Comparison of ENCODE assay signal across 1 cellular context in the genomic region with DNA sequence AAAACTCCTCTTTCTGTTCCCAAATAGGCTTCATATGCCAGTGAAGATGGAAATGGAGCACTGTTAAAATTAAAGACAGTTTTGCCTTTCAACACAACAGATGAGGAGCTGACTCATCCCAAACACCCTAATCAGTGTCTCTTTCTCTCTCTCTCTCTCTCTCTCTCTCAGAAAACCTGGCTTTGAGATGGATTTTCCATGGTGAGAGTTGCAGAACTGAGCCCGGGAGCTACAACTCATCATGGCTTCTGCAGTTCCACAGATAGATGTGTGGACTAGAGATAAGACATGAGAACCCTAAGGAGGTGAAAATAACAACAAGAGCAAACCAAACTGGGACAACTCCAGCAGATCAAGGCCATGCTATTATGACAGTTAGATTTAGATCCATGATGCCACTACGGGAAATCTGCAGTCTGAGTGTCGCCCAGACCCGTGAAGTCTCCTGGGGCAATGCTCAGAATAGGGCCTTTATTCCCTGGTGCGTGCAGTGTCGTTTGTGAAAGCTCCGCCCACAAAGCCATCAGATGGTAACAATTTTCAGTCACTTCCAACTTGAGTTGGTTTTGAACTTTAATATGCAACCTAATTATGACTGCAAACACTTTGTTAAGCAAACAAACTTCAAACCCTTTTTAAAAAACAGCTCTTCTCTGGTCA.
A peak's percentile ranks its signal among the peaks of the same experiment; 100 is the strongest.
TF ChIP-seq lines count a peak whose summit lies in the region.

No MANE protein-coding gene starts in this region.

TF ChIP-seq in K562, 482 proteins besides CTCF, POLR2A, EP300 and RAD21 (continued from another document and continues in another):
- TF ChIP-seq THAP12 (CRISPR knock-in tag; IDR thresholded peaks at IDR 0.05) (no peak), ZNF407 (IDR thresholded peaks at IDR 0.05; ENCODE audit: low read depth) (no peak), ZBTB17 (CRISPR knock-in tag; IDR thresholded peaks at IDR 0.05) (no peak; the same call in 1 of the 2 replicates), MTA1 (IDR thresholded peaks at IDR 0.05; ENCODE audit: borderline replicate concordance) (0 out of 2 replicates have a peak, but pooled peaks have one; percentile 23), MCM7 (IDR thresholded peaks at IDR 0.05) (no peak), RNF219 (CRISPR knock-in tag; IDR thresholded peaks at IDR 0.05) (no peak), TAF7 (tag; IDR thresholded peaks at IDR 0.05) (no peak), ZNF124 (CRISPR knock-in tag; IDR thresholded peaks at IDR 0.05) (no peak), ZNF408 (CRISPR knock-in tag; IDR thresholded peaks at IDR 0.05; ENCODE audit: low read depth) (no peak), ID3 (CRISPR knock-in tag; IDR thresholded peaks at IDR 0.05) (no peak), ID3 (tag; IDR thresholded peaks at IDR 0.05) (no peak), NFIX (CRISPR knock-in tag; IDR thresholded peaks at IDR 0.05; ENCODE audit: low read depth) (no peak), KDM5B (IDR thresholded peaks at IDR 0.05; ENCODE audit: insufficient replicate concordance, low read depth, low read length) (no peak), HDAC8 (tag; IDR thresholded peaks at IDR 0.05) (no peak), NFE2L1 (tag; IDR thresholded peaks at IDR 0.05; ENCODE audit: borderline replicate concordance, low read depth) (no peak; the same call in 1 of the 2 replicates), GTF2B (IDR thresholded peaks at IDR 0.05; ENCODE audit: extremely low read depth, insufficient read length) (no peak), CBX8 (IDR thresholded peaks at IDR 0.05; ENCODE audit: borderline replicate concordance, extremely low read depth, low read depth, low read length, poor library complexity, severe bottlenecking) (no peak), CHD4 (IDR thresholded peaks at IDR 0.05; ENCODE audit: insufficient read depth, insufficient replicate concordance, low read depth, low read length, poor library complexity, severe bottlenecking) (no peak), SMARCC2 (IDR thresholded peaks at IDR 0.05; ENCODE audit: low read depth) (peak; percentile 72; the same call in 1 of the 2 replicates), MTA2 (IDR thresholded peaks at IDR 0.05; ENCODE audit: low read depth) (peak; percentile 58), AFF4 (CRISPR knock-in tag; IDR thresholded peaks at IDR 0.05) (0 out of 2 replicates have a peak, but pooled peaks have one; percentile 30), HDAC1 (IDR thresholded peaks at IDR 0.05) (peak in 1 of 2 experiments; percentile 49; a peak in 1 of 4 replicates), KHSRP (IDR thresholded peaks at IDR 0.05) (no peak), ETV5 (CRISPR knock-in tag; IDR thresholded peaks at IDR 0.05; ENCODE audit: low read depth) (no peak), POU5F1 (IDR thresholded peaks at IDR 0.05; ENCODE audit: borderline replicate concordance, low read depth, low read length, partially characterized antibody) (no peak), NR2C1 (IDR thresholded peaks at IDR 0.05) (no peak), NR2C1 (tag; IDR thresholded peaks at IDR 0.05) (0 out of 2 replicates have a peak, but pooled peaks have one; percentile 35)
- TF ChIP-seq, protein P1, sequence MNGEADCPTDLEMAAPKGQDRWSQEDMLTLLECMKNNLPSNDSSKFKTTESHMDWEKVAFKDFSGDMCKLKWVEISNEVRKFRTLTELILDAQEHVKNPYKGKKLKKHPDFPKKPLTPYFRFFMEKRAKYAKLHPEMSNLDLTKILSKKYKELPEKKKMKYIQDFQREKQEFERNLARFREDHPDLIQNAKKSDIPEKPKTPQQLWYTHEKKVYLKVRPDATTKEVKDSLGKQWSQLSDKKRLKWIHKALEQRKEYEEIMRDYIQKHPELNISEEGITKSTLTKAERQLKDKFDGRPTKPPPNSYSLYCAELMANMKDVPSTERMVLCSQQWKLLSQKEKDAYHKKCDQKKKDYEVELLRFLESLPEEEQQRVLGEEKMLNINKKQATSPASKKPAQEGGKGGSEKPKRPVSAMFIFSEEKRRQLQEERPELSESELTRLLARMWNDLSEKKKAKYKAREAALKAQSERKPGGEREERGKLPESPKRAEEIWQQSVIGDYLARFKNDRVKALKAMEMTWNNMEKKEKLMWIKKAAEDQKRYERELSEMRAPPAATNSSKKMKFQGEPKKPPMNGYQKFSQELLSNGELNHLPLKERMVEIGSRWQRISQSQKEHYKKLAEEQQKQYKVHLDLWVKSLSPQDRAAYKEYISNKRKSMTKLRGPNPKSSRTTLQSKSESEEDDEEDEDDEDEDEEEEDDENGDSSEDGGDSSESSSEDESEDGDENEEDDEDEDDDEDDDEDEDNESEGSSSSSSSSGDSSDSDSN (IDR thresholded peaks at IDR 0.05; ENCODE audit: borderline replicate concordance in 1 of 2, low read depth in 2 of 2, low read length in 2 of 2): no peak
- TF ChIP-seq, protein P2, sequence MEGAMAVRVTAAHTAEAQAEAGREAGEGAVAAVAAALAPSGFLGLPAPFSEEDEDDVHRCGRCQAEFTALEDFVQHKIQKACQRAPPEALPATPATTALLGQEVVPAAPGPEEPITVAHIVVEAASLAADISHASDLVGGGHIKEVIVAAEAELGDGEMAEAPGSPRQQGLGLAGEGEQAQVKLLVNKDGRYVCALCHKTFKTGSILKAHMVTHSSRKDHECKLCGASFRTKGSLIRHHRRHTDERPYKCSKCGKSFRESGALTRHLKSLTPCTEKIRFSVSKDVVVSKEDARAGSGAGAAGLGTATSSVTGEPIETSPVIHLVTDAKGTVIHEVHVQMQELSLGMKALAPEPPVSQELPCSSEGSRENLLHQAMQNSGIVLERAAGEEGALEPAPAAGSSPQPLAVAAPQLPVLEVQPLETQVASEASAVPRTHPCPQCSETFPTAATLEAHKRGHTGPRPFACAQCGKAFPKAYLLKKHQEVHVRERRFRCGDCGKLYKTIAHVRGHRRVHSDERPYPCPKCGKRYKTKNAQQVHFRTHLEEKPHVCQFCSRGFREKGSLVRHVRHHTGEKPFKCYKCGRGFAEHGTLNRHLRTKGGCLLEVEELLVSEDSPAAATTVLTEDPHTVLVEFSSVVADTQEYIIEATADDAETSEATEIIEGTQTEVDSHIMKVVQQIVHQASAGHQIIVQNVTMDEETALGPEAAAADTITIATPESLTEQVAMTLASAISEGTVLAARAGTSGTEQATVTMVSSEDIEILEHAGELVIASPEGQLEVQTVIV (CRISPR knock-in tag; IDR thresholded peaks at IDR 0.05; ENCODE audit: borderline replicate concordance): no peak
